ENCODE assay signal across 1 cellular context in genomic region chr5:5126444-5126843, GRCh38.
TF ChIP-seq lines count a peak whose summit lies in the region.

No MANE protein-coding gene starts in this region.

TF ChIP-seq in GM12878, 131 proteins besides CTCF, POLR2A, EP300 and RAD21:
- TF ChIP-seq USF1 (IDR thresholded peaks at IDR 0.05; ENCODE audit: borderline replicate concordance, extremely low read length, insufficient read depth, low read depth, low read length) (peak; percentile 25), YY1 (IDR thresholded peaks at IDR 0.05; ENCODE audit: low read depth, low read length) (no peak), BACH1 (IDR thresholded peaks at IDR 0.05; ENCODE audit: borderline replicate concordance) (no peak), STAT3 (IDR thresholded peaks at IDR 0.05; ENCODE audit: low read depth, low read length) (no peak)
